Comparison of ENCODE assay signal across 2 cellular contexts in genomic region chr2:205688417-205689200, GRCh38.
TF ChIP-seq lines count a peak whose summit lies in the region.

No MANE protein-coding gene starts in this region.

TF ChIP-seq in HEK293, 187 proteins besides CTCF, POLR2A, EP300 and RAD21 (continued from another document):
- no peak for TF ChIP-seq ZBTB11 (tag by site-specific recombination; conservative IDR thresholded peaks at IDR 0.05; ENCODE audit: low read depth)

TF ChIP-seq in HepG2, 621 proteins besides CTCF, POLR2A, EP300 and RAD21:
- TF ChIP-seq ZNF318 (CRISPR knock-in tag; IDR thresholded peaks at IDR 0.05) (no peak), ZNF343 (CRISPR knock-in tag; IDR thresholded peaks at IDR 0.05) (no peak), MBNL3 (CRISPR knock-in tag; conservative IDR thresholded peaks at IDR 0.05) (no peak), FOSL2 (CRISPR knock-in tag; IDR thresholded peaks at IDR 0.05) (no peak), TFDP2 (CRISPR knock-in tag; IDR thresholded peaks at IDR 0.05) (no peak), CBX1 (IDR thresholded peaks at IDR 0.05; ENCODE audit: low read depth) (no peak), ZSCAN31 (CRISPR knock-in tag; IDR thresholded peaks at IDR 0.05; ENCODE audit: low read depth) (no peak), SSRP1 (CRISPR knock-in tag; IDR thresholded peaks at IDR 0.05) (no peak), ZNF235 (CRISPR knock-in tag; IDR thresholded peaks at IDR 0.05; ENCODE audit: borderline replicate concordance) (no peak), AKNA (CRISPR knock-in tag; IDR thresholded peaks at IDR 0.05; ENCODE audit: borderline replicate concordance) (no peak), ZNF503 (CRISPR knock-in tag; IDR thresholded peaks at IDR 0.05) (no peak)
